1 cellular context compared by ENCODE assay signal in the genomic region with DNA sequence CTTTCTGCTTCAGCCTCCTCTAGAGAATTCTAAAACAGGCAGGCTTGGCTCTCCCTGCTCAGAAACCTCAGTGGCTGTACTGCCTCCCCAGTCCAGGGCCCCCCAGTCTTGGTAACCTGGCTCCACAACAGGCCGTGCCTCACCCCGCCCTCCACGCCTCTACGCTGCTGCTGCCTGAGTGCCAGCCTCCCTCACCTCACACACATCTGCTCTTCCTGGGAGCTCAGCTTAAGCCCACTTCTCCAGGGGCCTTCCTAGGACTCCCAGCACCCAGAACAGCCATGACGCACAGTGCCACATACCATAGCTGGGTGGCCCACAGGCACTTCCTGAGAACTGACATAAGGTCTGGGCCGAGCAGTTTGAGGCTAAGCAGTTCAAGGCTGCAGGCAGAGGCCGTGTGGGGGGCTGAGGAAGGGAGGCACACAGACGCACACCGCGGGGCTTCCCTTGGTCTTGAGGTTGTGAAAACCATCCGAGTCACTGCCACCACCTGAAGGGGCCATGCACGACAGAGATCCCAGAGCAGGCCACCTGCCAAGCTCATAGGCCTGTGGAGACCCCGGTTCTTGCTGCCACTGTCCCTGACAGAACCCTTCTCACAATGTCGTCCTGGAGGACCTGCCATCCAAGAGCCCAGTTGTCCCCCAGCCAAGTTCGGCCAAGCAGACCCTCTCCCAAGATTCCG.
TF ChIP-seq lines count a peak whose summit lies in the region.

No MANE protein-coding gene starts in this region.

TF ChIP-seq in H1, 55 proteins besides CTCF, POLR2A, EP300 and RAD21 (continued from another document):
- TF ChIP-seq, protein P1, sequence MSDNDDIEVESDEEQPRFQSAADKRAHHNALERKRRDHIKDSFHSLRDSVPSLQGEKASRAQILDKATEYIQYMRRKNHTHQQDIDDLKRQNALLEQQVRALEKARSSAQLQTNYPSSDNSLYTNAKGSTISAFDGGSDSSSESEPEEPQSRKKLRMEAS (IDR thresholded peaks at IDR 0.05): no peak
- TF ChIP-seq GTF2F1 (IDR thresholded peaks at IDR 0.05; ENCODE audit: borderline replicate concordance, low read depth, low read length): no peak
- TF ChIP-seq, protein P2, sequence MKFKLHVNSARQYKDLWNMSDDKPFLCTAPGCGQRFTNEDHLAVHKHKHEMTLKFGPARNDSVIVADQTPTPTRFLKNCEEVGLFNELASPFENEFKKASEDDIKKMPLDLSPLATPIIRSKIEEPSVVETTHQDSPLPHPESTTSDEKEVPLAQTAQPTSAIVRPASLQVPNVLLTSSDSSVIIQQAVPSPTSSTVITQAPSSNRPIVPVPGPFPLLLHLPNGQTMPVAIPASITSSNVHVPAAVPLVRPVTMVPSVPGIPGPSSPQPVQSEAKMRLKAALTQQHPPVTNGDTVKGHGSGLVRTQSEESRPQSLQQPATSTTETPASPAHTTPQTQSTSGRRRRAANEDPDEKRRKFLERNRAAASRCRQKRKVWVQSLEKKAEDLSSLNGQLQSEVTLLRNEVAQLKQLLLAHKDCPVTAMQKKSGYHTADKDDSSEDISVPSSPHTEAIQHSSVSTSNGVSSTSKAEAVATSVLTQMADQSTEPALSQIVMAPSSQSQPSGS (IDR thresholded peaks at IDR 0.05; ENCODE audit: low read length): no peak
- TF ChIP-seq SIX5 (IDR thresholded peaks at IDR 0.05; ENCODE audit: low read depth, low read length): no peak
- no peak for TF ChIP-seq BRCA1 (IDR thresholded peaks at IDR 0.05; ENCODE audit: low read depth, low read length)
- no peak for TF ChIP-seq MAFK (IDR thresholded peaks at IDR 0.05; ENCODE audit: low read depth, low read length)
- TF ChIP-seq SRF (IDR thresholded peaks at IDR 0.05; ENCODE audit: low read depth, low read length): no peak
- TF ChIP-seq GABPA (IDR thresholded peaks at IDR 0.05; ENCODE audit: borderline replicate concordance, insufficient read depth, low read length): no peak
- TF ChIP-seq KDM4A (IDR thresholded peaks at IDR 0.05; ENCODE audit: low read depth, low read length, severe bottlenecking): no peak
- no peak for TF ChIP-seq JUN (IDR thresholded peaks at IDR 0.05; ENCODE audit: low read depth, low read length)
- TF ChIP-seq RNF2 (IDR thresholded peaks at IDR 0.05; ENCODE audit: borderline replicate concordance, low read depth, low read length, missing control alignments, poor library complexity, severe bottlenecking): no peak
